ENCODE assay signal across 9 cellular contexts in the genomic region with DNA sequence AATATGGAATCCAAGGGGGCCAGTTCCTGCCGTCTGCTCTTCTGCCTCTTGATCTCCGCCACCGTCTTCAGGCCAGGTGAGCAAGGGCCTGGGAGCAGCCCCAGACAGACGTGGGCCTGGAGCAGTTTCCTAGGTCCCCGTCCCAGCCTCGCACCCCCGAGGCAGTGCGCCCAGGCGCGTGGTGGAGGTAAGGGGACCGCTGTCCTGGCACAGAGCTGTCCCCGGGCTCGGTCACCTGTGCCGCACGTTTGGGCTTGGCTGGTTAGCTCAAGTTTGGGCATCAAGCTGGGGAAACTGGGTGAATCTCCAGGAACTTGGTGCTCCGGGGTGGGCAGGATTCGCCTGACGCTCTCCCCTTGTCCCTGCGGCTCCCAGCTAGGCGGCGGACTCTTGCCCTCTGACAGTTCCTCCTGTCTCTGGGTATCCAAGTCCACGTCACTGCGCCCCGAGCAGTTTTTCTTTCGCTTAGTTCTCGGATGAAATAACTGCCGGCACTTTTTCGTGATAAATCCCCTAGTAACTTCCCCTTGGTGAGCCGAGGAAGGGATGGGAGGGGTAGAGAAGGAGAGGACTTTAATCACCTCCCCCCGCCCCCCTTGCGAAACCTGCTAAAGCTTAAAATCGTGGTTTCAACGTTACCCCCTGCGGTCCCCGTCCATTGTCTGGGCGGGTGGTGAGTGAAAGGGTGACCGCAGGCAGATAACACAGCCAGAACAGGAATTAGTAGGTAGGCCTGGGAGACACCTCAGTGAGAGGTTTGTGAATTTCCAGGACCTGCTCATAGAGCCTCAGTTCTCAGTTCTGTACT. TPM values are rescaled to one million over a fixed set of nuclear protein-coding genes. Genes with fewer than 3 reads are reported as not detected.
DNase-seq lines count a peak whose midpoint lies in the region; ATAC-seq, FAIRE-seq and TF ChIP-seq lines count a peak whose summit lies in the region.
"Had no signal": no experiment of that assay in that cellular context is flagged by ENCODE, and none has a peak within 500 bp of the region (broad histone marks: within the 10 kb centered on the region; RNA-seq: fewer than 3 reads in every experiment).

No MANE protein-coding gene starts in this region.

- no peaks in the 10 kb centered on the region for H3K9me3 Mint-ChIP-seq in activated T-helper 2 cell treated with anti-CD3 and anti-CD28 coated beads, Interferon-gamma antibody, Interleukin-2, Interleukin-4, amounts not matched to agents 10 μg/mL and 5 μg/mL and 100 μg/mL, durations not matched to agents 14 hours and 24 hours and 36 hours
- H3K9me3 Mint-ChIP-seq in nephron = no peaks in the 10 kb centered on the region

- H3K4me1 Mint-ChIP-seq in activated T-helper 2 cell treated with anti-CD3 and anti-CD28 coated beads, Interferon-gamma antibody, Interleukin-2, Interleukin-4, amounts not matched to agents 10 μg/mL and 5 μg/mL and 100 μg/mL, durations not matched to agents 14 hours and 24 hours and 36 hours (ENCODE audit: low read depth) = peaks cover 49% of the 10 kb centered on the region
- peaks cover 33% of the 10 kb centered on the region for H3K4me1 Mint-ChIP-seq in nephron

- H3K27ac Mint-ChIP-seq in activated T-helper 2 cell treated with anti-CD3 and anti-CD28 coated beads, Interferon-gamma antibody, Interleukin-2, Interleukin-4, amounts not matched to agents 10 μg/mL and 5 μg/mL and 100 μg/mL, durations not matched to agents 14 hours and 24 hours and 36 hours = peak overlapping the region; percentile 100
- H3K27ac Mint-ChIP-seq in nephron = peak overlapping the region; percentile 89 to 94 (median 91)

- H3K4me3 ChIP-seq in fibroblast of the aortic adventitia (ENCODE audit: low read depth, low read length) = peak overlapping the region; percentile 96
- peak overlapping the region; percentile 87 to 97 (median 92) for H3K4me3 ChIP-seq in subcutaneous abdominal adipose tissue (ENCODE audit: low read depth in 1 of 5, low read length in 5 of 5)

- peaks cover 22% of the 10 kb centered on the region for H3K27me3 Mint-ChIP-seq in activated T-helper 2 cell treated with anti-CD3 and anti-CD28 coated beads, Interferon-gamma antibody, Interleukin-2, Interleukin-4, amounts not matched to agents 10 μg/mL and 5 μg/mL and 100 μg/mL, durations not matched to agents 14 hours and 24 hours and 36 hours (ENCODE audit: low read depth)
- peaks cover 7% of the 10 kb centered on the region for H3K27me3 Mint-ChIP-seq in nephron (ENCODE audit: low read depth)

- intact Hi-C loops in activated T-helper 2 cell treated with anti-CD3 and anti-CD28 coated beads, Interferon-gamma antibody, Interleukin-2, Interleukin-4, amounts not matched to agents 10 μg/mL and 5 μg/mL and 100 μg/mL, durations not matched to agents 14 hours and 24 hours and 36 hours (cut with micrococcal nuclease) = loop anchor here (1.0 to 10.0 kb wide), 14 partner anchors 35 to 1700 kb away; a partner anchor contains a TSS

- no peak for TF ChIP-seq CTCF in C4-2B (conservative IDR thresholded peaks at IDR 0.05)
- peak; percentile 36 for TF ChIP-seq CTCF in fibroblast of the aortic adventitia (IDR thresholded peaks at IDR 0.05; ENCODE audit: insufficient read depth, low read length)
- TF ChIP-seq CTCF in nephron (IDR thresholded peaks at IDR 0.05; ENCODE audit: unreplicated experiment in 3 of 3) = no peak

- peaks cover 0 to 2% (median 0%) of the 10 kb centered on the region in 5 donors for H3K27me3 ChIP-seq in subcutaneous abdominal adipose tissue (ENCODE audit: control insufficient read depth in 5 of 5, insufficient read depth in 4 of 5, low read length in 5 of 5)

- H3K36me3 Mint-ChIP-seq in activated T-helper 2 cell treated with anti-CD3 and anti-CD28 coated beads, Interferon-gamma antibody, Interleukin-2, Interleukin-4, amounts not matched to agents 10 μg/mL and 5 μg/mL and 100 μg/mL, durations not matched to agents 14 hours and 24 hours and 36 hours (ENCODE audit: low read depth) = peaks cover 5% of the 10 kb centered on the region
- H3K36me3 Mint-ChIP-seq in nephron (ENCODE audit: low read depth) = no peaks in the 10 kb centered on the region

- DNase-seq in GM19239 (ENCODE audit: insufficient read length, low spot score) (no peak), RCC 7860 (ENCODE audit: low spot score) (peak; percentile 81), fibroblast of the aortic adventitia (ENCODE audit: low read depth) (peak; percentile 75)
- DNase-seq in activated T-helper 2 cell treated with anti-CD3 and anti-CD28 coated beads, Interferon-gamma antibody, Interleukin-2, Interleukin-4, amounts not matched to agents 10 μg/mL and 5 μg/mL and 100 μg/mL, durations not matched to agents 14 hours and 24 hours and 36 hours (ENCODE audit: low spot score) = peak; percentile 66

- H3K27ac ChIP-seq in C4-2B (peak overlapping the region; percentile 85), subcutaneous abdominal adipose tissue (ENCODE audit: low read depth, low read length) (peak overlapping the region; percentile 50)

- FAIRE-seq in GM19239 (lab: Jason Lieb, UNC) (peak; percentile 96), RCC 7860 (lab: Jason Lieb, UNC) (peak; percentile 76)
- FAIRE-seq: TTC549 had no signal

- peak overlapping the region; percentile 48 to 77 (median 73) for H3K9ac ChIP-seq in subcutaneous abdominal adipose tissue (ENCODE audit: low read length in 5 of 5)

- no peaks in the 10 kb centered on the region for H3K36me3 ChIP-seq in subcutaneous abdominal adipose tissue (ENCODE audit: control insufficient read depth in 5 of 5, insufficient read depth in 5 of 5, low read length in 5 of 5)

- H3K4me1 ChIP-seq in subcutaneous abdominal adipose tissue (ENCODE audit: control insufficient read depth in 5 of 5, insufficient read depth in 5 of 5, low read length in 5 of 5) = peaks cover 2 to 48% (median 47%) of the 10 kb centered on the region in 5 donors

- peak; percentile 32 for ATAC-seq in HG03457 (IDR thresholded peaks at IDR 0.05; ENCODE audit: unreplicated experiment)

- no peaks in the 10 kb centered on the region for H3K9me3 ChIP-seq in subcutaneous abdominal adipose tissue (ENCODE audit: control insufficient read depth in 5 of 5, low read length in 5 of 5)

- peak overlapping the region; percentile 94 for H3K4me3 Mint-ChIP-seq in activated T-helper 2 cell treated with anti-CD3 and anti-CD28 coated beads, Interferon-gamma antibody, Interleukin-2, Interleukin-4, amounts not matched to agents 10 μg/mL and 5 μg/mL and 100 μg/mL, durations not matched to agents 14 hours and 24 hours and 36 hours (ENCODE audit: low read depth)
- peak overlapping the region; percentile 93 to 96 (median 93) for H3K4me3 Mint-ChIP-seq in nephron

RNA-seq across cellular contexts. Expression of a gene that starts 0.9 kb away (rescaled TPM):
- total RNA-seq in activated T-helper 2 cell treated with anti-CD3 and anti-CD28 coated beads, Interferon-gamma antibody, Interleukin-2, Interleukin-4, amounts not matched to agents 10 μg/mL and 5 μg/mL and 100 μg/mL, durations not matched to agents 14 hours and 24 hours and 36 hours = 36.7 and 37.3 TPM in 2 replicates
- total RNA-seq in fibroblast of the aortic adventitia (ENCODE audit: low replicate concordance) = 91.2 and 203 TPM in 2 replicates
